2 cellular contexts compared by ENCODE assay signal in genomic region chr7:95373323-95373722, GRCh38.
TF ChIP-seq lines count a peak whose summit lies in the region.

No MANE protein-coding gene starts in this region.

TF ChIP-seq in SK-N-SH treated with all-trans-retinoic acid at 6 μM for 48 hours, 23 proteins besides CTCF, POLR2A, EP300 and RAD21 (continued from another document):
- no peak for TF ChIP-seq POU6F1 (CRISPR knock-in tag; IDR thresholded peaks at IDR 0.05; ENCODE audit: borderline replicate concordance, low read depth)
- TF ChIP-seq ZNF565 (CRISPR knock-in tag; conservative IDR thresholded peaks at IDR 0.05; ENCODE audit: low read depth), result no peak
- TF ChIP-seq RARB (CRISPR knock-in tag; IDR thresholded peaks at IDR 0.05), result no peak
- no peak for TF ChIP-seq ISL1 (CRISPR knock-in tag; IDR thresholded peaks at IDR 0.05)
- TF ChIP-seq CSDC2 (CRISPR knock-in tag; IDR thresholded peaks at IDR 0.05), result no peak
- TF ChIP-seq ZNF8 (CRISPR knock-in tag; IDR thresholded peaks at IDR 0.05), result no peak
- no peak for TF ChIP-seq ZNF70 (CRISPR knock-in tag; IDR thresholded peaks at IDR 0.05)
- no peak for TF ChIP-seq ESRRG (CRISPR knock-in tag; IDR thresholded peaks at IDR 0.05)
- no peak for TF ChIP-seq OSR1 (CRISPR knock-in tag; IDR thresholded peaks at IDR 0.05)
- TF ChIP-seq CREB5 (CRISPR knock-in tag; IDR thresholded peaks at IDR 0.05; ENCODE audit: low read depth), result no peak
- no peak for TF ChIP-seq TOX (CRISPR knock-in tag; IDR thresholded peaks at IDR 0.05; ENCODE audit: borderline replicate concordance)
- no peak for TF ChIP-seq CSRNP3 (CRISPR knock-in tag; IDR thresholded peaks at IDR 0.05)
- TF ChIP-seq GLIS3 (CRISPR knock-in tag; IDR thresholded peaks at IDR 0.05), result no peak
- TF ChIP-seq TCF4 (CRISPR knock-in tag; IDR thresholded peaks at IDR 0.05; ENCODE audit: borderline replicate concordance), result no peak
- no peak for TF ChIP-seq SNAI2 (CRISPR knock-in tag; IDR thresholded peaks at IDR 0.05)

TF ChIP-seq in SK-N-SH, 30 proteins besides CTCF, POLR2A, EP300 and RAD21 (continued from another document):
- no peak for TF ChIP-seq ZBTB33 (IDR thresholded peaks at IDR 0.05; ENCODE audit: borderline replicate concordance, low read depth)
TF ChIP-seq in SK-N-SH: peak in this region for 0.
